ENCODE assay signal across 4 cellular contexts in genomic region chr5:152730176-152730575, GRCh38.
"Had no signal": no experiment of that assay in that cellular context is flagged by ENCODE, and none has a peak within 500 bp of the region (broad histone marks: within the 10 kb centered on the region; RNA-seq: fewer than 3 reads in every experiment).

No MANE protein-coding gene starts in this region.

- ATAC-seq: GM23338, HCT116 had no signal

- H3K4me1 ChIP-seq: HAP-1 had no signal

- H3K4me3 ChIP-seq: GM23248, GM23338, HAP-1 had no signal

- H3K9me3 ChIP-seq: HAP-1 had no signal

- H3K36me3 ChIP-seq: HAP-1 had no signal

- H3K27ac ChIP-seq: GM23248 had no signal
